ENCODE assay signal across 34 cellular contexts in genomic region chr20:38018385-38018784, GRCh38.
"Had no signal": no experiment of that assay in that cellular context is flagged by ENCODE, and none has a peak within 500 bp of the region (broad histone marks: within the 10 kb centered on the region; RNA-seq: fewer than 3 reads in every experiment).

No MANE protein-coding gene starts in this region.

- H3K27me3 ChIP-seq: MG63 had no signal

- H3K4me3 ChIP-seq: MG63 had no signal

- DNase-seq: Karpas-422, Kasumi-1, MG63, MM.1S, MV-4-11, NCI-H1048, NCI-H1092, NCI-H1092 treated with DMSO at 0.1 percent for 48 hours, NCI-H1105 treated with DMSO at 0.1 percent for 48 hours, NCI-H1417, NCI-H1417 treated with DMSO at 0.1 percent for 48 hours, NCI-H1436, NCI-H1436 treated with DMSO at 0.1 percent for 48 hours, NCI-H146, NCI-H1694, NCI-H1694 treated with DMSO at 0.1 percent for 48 hours, NCI-H187, NCI-H187 treated with DMSO at 0.1 percent for 48 hours, NCI-H1930, NCI-H2029, NCI-H2029 treated with DMSO at 0.1 percent for 48 hours, NCI-H2081, NCI-H2081 treated with DMSO at 0.1 percent for 48 hours, NCI-H2107, NCI-H2171, NCI-H2171 treated with DMSO at 0.1 percent for 48 hours, NCI-H2227 treated with DMSO at 0.1 percent for 48 hours, NCI-H226, NCI-H345, NCI-H446, NCI-H446 treated with DMSO at 0.1 percent for 48 hours, NCI-H510A, NCI-H510A treated with DMSO at 0.1 percent for 48 hours, NCI-H524 had no signal
